In genomic region chr13:41700790-41701310, GRCh38 we compare ENCODE assay signal across 11 cellular contexts.
A peak's percentile ranks its signal among the peaks of the same experiment; 100 is the strongest.
DNase-seq lines count a peak whose midpoint lies in the region; ATAC-seq and TF ChIP-seq lines count a peak whose summit lies in the region.
"Had no signal": no experiment of that assay in that cellular context is flagged by ENCODE, and none has a peak within 500 bp of the region (broad histone marks: within the 10 kb centered on the region; RNA-seq: fewer than 3 reads in every experiment).

No MANE protein-coding gene starts in this region.

- TF ChIP-seq EP300 in Ishikawa (IDR thresholded peaks at IDR 0.05; ENCODE audit: borderline replicate concordance), result no peak

- ATAC-seq in RWPE2 (ENCODE audit: low read depth) (peak; percentile 28; the same call in 1 of the 3 replicates), HG03135 (IDR thresholded peaks at IDR 0.05; ENCODE audit: unreplicated experiment) (no peak), GM18520 (IDR thresholded peaks at IDR 0.05; ENCODE audit: unreplicated experiment) (no peak)

- TF ChIP-seq CTCF in 22Rv1 (IDR thresholded peaks at IDR 0.05) (no peak), RWPE2 (IDR thresholded peaks at IDR 0.05; ENCODE audit: poor library complexity, severe bottlenecking) (no peak)

- H3K9me3 ChIP-seq in RWPE2 (ENCODE audit: severe bottlenecking), result no peaks in the 10 kb centered on the region

- H3K4me3 ChIP-seq in RWPE2 (ENCODE audit: severe bottlenecking), result no peak overlapping the region

- TF ChIP-seq RAD21 in Ishikawa (IDR thresholded peaks at IDR 0.05; ENCODE audit: low read depth), result no peak

- DNase-seq in RWPE2 (ENCODE audit: low spot score) (no peak), glomerular visceral epithelial cell (ENCODE audit: extremely low spot score) (peak; percentile 56), HuH-7.5 (ENCODE audit: low spot score) (no peak)
- no peak for DNase-seq in effector CD8-positive, alpha-beta T cell (lab: John Stamatoyannopoulos, UW)
- DNase-seq: activated naive CD4-positive, alpha-beta T cell treated with anti-CD3 and anti-CD28 coated beads, Interleukin-2, amount 10 ng/mL, durations not matched to agents 7 days and 5 days; stimulated activated naive CD4-positive, alpha-beta T cell treated with Interleukin-2 at 50 U/mL for 16 hours had no signal

- H3K36me3 ChIP-seq in RWPE2 (ENCODE audit: low read depth), result no peaks in the 10 kb centered on the region; the same call in 1 of the 2 replicates

- peaks cover 25% of the 10 kb centered on the region for H3K4me1 ChIP-seq in RWPE2 (ENCODE audit: insufficient read depth, poor library complexity, severe bottlenecking)

- no peaks in the 10 kb centered on the region for H3K27me3 ChIP-seq in RWPE2 (ENCODE audit: insufficient read depth, poor library complexity, severe bottlenecking)

- H3K27ac ChIP-seq in 22Rv1 (peak overlapping the region; percentile 38), RWPE2 (ENCODE audit: poor library complexity, severe bottlenecking) (no peak overlapping the region)
- H3K27ac ChIP-seq: C4-2B had no signal

TF ChIP-seq in Ishikawa, 13 proteins besides CTCF, POLR2A, EP300 and RAD21:
- TF ChIP-seq TCF12 (IDR thresholded peaks at IDR 0.05; ENCODE audit: low read depth) (no peak), NFIC (IDR thresholded peaks at IDR 0.05) (peak; percentile 84), TEAD4 (IDR thresholded peaks at IDR 0.05) (peak; percentile 32; the same call in 1 of the 2 replicates), MAX (IDR thresholded peaks at IDR 0.05) (no peak), ZBTB7A (IDR thresholded peaks at IDR 0.05; ENCODE audit: low read depth) (no peak), CREB1 (IDR thresholded peaks at IDR 0.05; ENCODE audit: low read depth) (no peak), TAF1 (IDR thresholded peaks at IDR 0.05; ENCODE audit: low read depth) (no peak)
